Comparison of ENCODE assay signal across 15 cellular contexts in the genomic region with DNA sequence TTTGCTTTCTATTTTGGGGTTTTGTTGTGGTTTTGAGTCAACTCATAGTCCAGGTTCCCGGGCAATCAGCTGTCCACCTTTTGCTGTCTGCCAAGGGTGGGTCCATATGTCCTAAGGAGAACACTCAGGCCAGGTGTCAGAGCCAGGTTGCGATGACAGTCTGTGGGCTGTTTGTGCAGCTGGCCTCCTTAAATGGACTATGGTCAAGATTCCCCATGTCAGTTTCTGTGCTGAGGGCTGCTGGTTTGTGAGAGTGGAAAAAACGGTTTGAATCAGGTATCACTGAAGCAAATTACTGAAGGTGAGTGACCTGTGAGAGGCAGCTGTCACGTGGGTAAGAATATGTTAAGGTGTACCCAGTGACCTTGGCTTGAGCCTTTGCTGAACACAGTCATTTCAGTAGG. TPM values are rescaled to one million over a fixed set of nuclear protein-coding genes. Genes with fewer than 3 reads are reported as not detected.
DNase-seq lines count a peak whose midpoint lies in the region; ATAC-seq and TF ChIP-seq lines count a peak whose summit lies in the region.
"Had no signal": no experiment of that assay in that cellular context is flagged by ENCODE, and none has a peak within 500 bp of the region (broad histone marks: within the 10 kb centered on the region; RNA-seq: fewer than 3 reads in every experiment).

No MANE protein-coding gene starts in this region.

- no peaks in the 10 kb centered on the region for H3K9me3 ChIP-seq in Caco-2
- H3K9me3 ChIP-seq in Karpas-422 (ENCODE audit: low read length), result no peaks in the 10 kb centered on the region
- H3K9me3 ChIP-seq in heart right ventricle, result no peaks in the 10 kb centered on the region
- H3K9me3 ChIP-seq: upper lobe of left lung had no signal

- no peaks in the 10 kb centered on the region for H3K27me3 ChIP-seq in Caco-2 (replicated peaks; ENCODE audit: control insufficient read depth, insufficient read depth, low read length)
- H3K27me3 ChIP-seq in Karpas-422 (ENCODE audit: low read length), result no peaks in the 10 kb centered on the region
- no peaks in the 10 kb centered on the region for H3K27me3 ChIP-seq in heart right ventricle
- H3K27me3 ChIP-seq: upper lobe of left lung had no signal

- 0 out of 2 replicates have a peak overlapping the region, but pooled peaks have one; percentile 1 for H3K27ac ChIP-seq in Karpas-422 (ENCODE audit: low read length)
- H3K27ac ChIP-seq in heart right ventricle, result no peak overlapping the region
- H3K27ac ChIP-seq: upper lobe of left lung had no signal

- CTCF ChIA-PET in Caco-2 (lab: Charles Lee) (interaction anchor here (0.5 to 1.0 kb wide), 3 partner anchors 9 to 120 kb away, joined by 3 read pairs; no protein-coding TSS in a partner anchor), T-cell (lab: Charles Lee) (interaction anchor here in 1 of 2 donors (0.7 kb wide), 1 partner anchor 33 kb away, joined by 3 read pairs; no protein-coding TSS in a partner anchor)

- H3K36me3 ChIP-seq in Caco-2 (ENCODE audit: control insufficient read depth, insufficient read depth, low read length), result no peaks in the 10 kb centered on the region
- H3K36me3 ChIP-seq in Karpas-422 (ENCODE audit: insufficient read depth, low read length), result no peaks in the 10 kb centered on the region
- no peaks in the 10 kb centered on the region for H3K36me3 ChIP-seq in heart right ventricle
- H3K36me3 ChIP-seq: upper lobe of left lung had no signal

- POLR2A ChIA-PET in Caco-2 (lab: Charles Lee), result no interaction called here
- POLR2A ChIA-PET in T-cell (lab: Charles Lee), result no interaction called here

- no TSS peak for BruUV-seq in Caco-2 (replicated peaks; lab: Mats Ljungman, UMichigan)

- 68 to 74% methylated on average over 4 of the region's 4 CpGs for WGBS in heart right ventricle, 2 donors

- DNase-seq in Caco-2 (peak; percentile 43 to 62), Karpas-422 (no peak), SHP77 treated with DMSO at 0.1 percent for 48 hours (lab: John Stamatoyannopoulos, UW) (peak; percentile 66), left lobe of liver (ENCODE audit: low spot score) (no peak), T-cell (no peak), heart right ventricle (no peak), NCI-H187 (lab: John Stamatoyannopoulos, UW) (no peak)
- DNase-seq: activated CD4-positive, alpha-beta T cell treated with anti-CD3 and anti-CD28 coated beads, Interleukin-2, amount 10 ng/mL, durations not matched to agents 24 days and 14 days; activated CD8-positive, alpha-beta memory T cell treated with anti-CD3 and anti-CD28 coated beads, Interleukin-2, amount 50 U/mL, for 4 hours; effector CD8-positive, alpha-beta T cell; posterior cingulate gyrus had no signal

- peaks cover 15% of the 10 kb centered on the region; the same call in 1 of the 2 replicates for H3K4me1 ChIP-seq in Caco-2
- H3K4me1 ChIP-seq in Karpas-422 (ENCODE audit: low read length), result peaks cover 93% of the 10 kb centered on the region
- H3K4me1 ChIP-seq in heart right ventricle, result peaks cover 0 to 27% (median 11%) of the 10 kb centered on the region in 9 donors

- H3K27ac Mint-ChIP-seq in Caco-2 (ENCODE audit: unreplicated experiment), result no peak overlapping the region
- no peak overlapping the region for H3K27ac Mint-ChIP-seq in T-cell
- H3K27ac Mint-ChIP-seq: activated CD4-positive, alpha-beta T cell treated with anti-CD3 and anti-CD28 coated beads, Interleukin-2, amount 10 ng/mL, durations not matched to agents 24 days and 14 days had no signal

- no peak for TF ChIP-seq CTCF in Caco-2 (IDR thresholded peaks at IDR 0.05; ENCODE audit: insufficient read depth in 1 of 2, low read depth in 1 of 2, low read length in 1 of 2, severe bottlenecking in 1 of 2, unreplicated experiment in 1 of 2)
- no peak for TF ChIP-seq CTCF in heart right ventricle (IDR thresholded peaks at IDR 0.05)

- H3K4me3 Mint-ChIP-seq in Caco-2 (ENCODE audit: unreplicated experiment) (no peak overlapping the region), T-cell (no peak overlapping the region)
- H3K4me3 Mint-ChIP-seq: activated CD4-positive, alpha-beta T cell treated with anti-CD3 and anti-CD28 coated beads, Interleukin-2, amount 10 ng/mL, durations not matched to agents 24 days and 14 days; nephron had no signal

- intact Hi-C loops in Caco-2 (cut with micrococcal nuclease; ENCODE audit: unreplicated experiment) (no loop called here), heart right ventricle (cut with DNase I) (no loop called here)

- H4K20me1 ChIP-seq in Karpas-422 (ENCODE audit: insufficient read depth, low read depth, low read length), result no peaks in the 10 kb centered on the region

- no peaks in the 10 kb centered on the region for H3K9me2 ChIP-seq in Karpas-422 (replicated peaks; ENCODE audit: insufficient read depth, low read length)

- H3K79me2 ChIP-seq in Karpas-422 (ENCODE audit: low read length), result peaks cover 81% of the 10 kb centered on the region

- H3K9ac ChIP-seq in Karpas-422 (ENCODE audit: low read length), result no peak overlapping the region

- H3K4me2 ChIP-seq in Karpas-422 (ENCODE audit: low read depth, low read length, poor library complexity, severe bottlenecking), result peak overlapping the region; percentile 10

- H3K27me3 Mint-ChIP-seq in Caco-2 (ENCODE audit: insufficient read depth, unreplicated experiment) (no peaks in the 10 kb centered on the region), T-cell (no peaks in the 10 kb centered on the region)

- ATAC-seq in left lobe of liver, result peak; percentile 23
- no peak for ATAC-seq in T-cell (replicated peaks in 1 of 4)
- no peak for ATAC-seq in heart right ventricle
- ATAC-seq: Panc1, sciatic nerve had no signal

- peaks cover 24% of the 10 kb centered on the region for H3K4me1 Mint-ChIP-seq in Caco-2 (ENCODE audit: low read depth, unreplicated experiment)
- peaks cover 54 to 67% (median 54%) of the 10 kb centered on the region in 3 donors for H3K4me1 Mint-ChIP-seq in T-cell

- H3K36me3 Mint-ChIP-seq in Caco-2 (ENCODE audit: insufficient read depth, unreplicated experiment) (no peaks in the 10 kb centered on the region), T-cell (peaks cover 3% of the 10 kb centered on the region)

- H3K9me3 Mint-ChIP-seq in Caco-2 (ENCODE audit: unreplicated experiment) (no peaks in the 10 kb centered on the region), T-cell (no peaks in the 10 kb centered on the region)
- H3K9me3 Mint-ChIP-seq: activated CD4-positive, alpha-beta T cell treated with anti-CD3 and anti-CD28 coated beads, Interleukin-2, amount 10 ng/mL, durations not matched to agents 24 days and 14 days; nephron had no signal

- no peak overlapping the region for H2AFZ ChIP-seq in Karpas-422 (ENCODE audit: low read length)

- H3K4me3 ChIP-seq in Caco-2 (ENCODE audit: low read depth, low read length) (no peak overlapping the region), Karpas-422 (ENCODE audit: low read length) (no peak overlapping the region), heart right ventricle (no peak overlapping the region)
- H3K4me3 ChIP-seq: upper lobe of left lung had no signal

RNA-seq across cellular contexts. Expression of a gene that starts 33.0 kb away (rescaled TPM):
- 20.6 and 21.8 TPM in 2 replicates for total RNA-seq in Caco-2 (2022)
- 41.1 and 43.8 TPM in 2 replicates for total RNA-seq in Karpas-422 (2014; rRNA removed; shearing (Covaris generic); ENCODE audit: low replicate concordance)
- 6.0 TPM for total RNA-seq in left lobe of liver
- 10 to 100 TPM in 3 of 5 donors, 1 to 10 TPM in 2; 8.9 to 11.7 (median 10.0) TPM for total RNA-seq in T-cell
- total RNA-seq in heart right ventricle, result 1 to 10 TPM; 3.1 to 7.2 (median 4.0) TPM
- 1 to 10 TPM in 1 of 2 donors, under 1 TPM in 1; 0.88 to 1.2 TPM for polyA plus RNA-seq in heart right ventricle

Comparison
In these comparisons a context has a peak if more than half of its experiments do, and no peak if none do; other contexts are left out.
1. DNase-seq: peak in Caco-2 (2 of 2) and SHP77 treated with DMSO at 0.1 percent for 48 hours (single experiment); none in Karpas-422 (single experiment), left lobe of liver (single experiment), T-cell (0 of 34), heart right ventricle (0 of 2) and NCI-H187 (0 of 2).